Comparison of ENCODE assay signal across 8 cellular contexts in the genomic region with DNA sequence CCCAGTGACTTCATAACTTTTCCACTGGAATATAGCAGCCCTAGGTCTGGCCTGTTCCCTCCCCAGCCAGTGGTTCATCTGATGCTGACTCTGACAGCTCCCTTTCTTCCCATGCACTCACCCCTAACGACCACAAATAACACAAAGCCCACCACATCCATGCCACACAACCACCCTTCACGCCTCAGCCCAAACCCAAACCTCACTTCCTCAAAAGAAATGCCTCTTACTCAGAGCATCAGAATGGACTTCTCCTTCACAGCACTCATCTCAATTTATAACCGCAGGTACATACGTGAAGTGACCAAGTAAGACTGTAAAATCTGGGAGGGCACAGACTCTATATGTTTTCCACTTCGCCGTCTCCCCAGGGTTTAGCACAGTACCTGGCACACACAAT. TPM values are rescaled to one million over a fixed set of nuclear protein-coding genes. Genes with fewer than 3 reads are reported as not detected.
DNase-seq lines count a peak whose midpoint lies in the region; ATAC-seq and TF ChIP-seq lines count a peak whose summit lies in the region.

No MANE protein-coding gene starts in this region.

- H3K9ac ChIP-seq in ES-I3 (ENCODE audit: low read depth, low read length) (peak overlapping the region; percentile 98; the same call in 1 of the 2 replicates), mucosa of stomach (ENCODE audit: low read length) (peak overlapping the region; percentile 86)

- H3K9me2 ChIP-seq in OCI-LY7 (ENCODE audit: insufficient read depth, low read length), result no peaks in the 10 kb centered on the region

- ATAC-seq in HG02884 (IDR thresholded peaks at IDR 0.05; ENCODE audit: unreplicated experiment) (no peak), GM21526 (IDR thresholded peaks at IDR 0.05; ENCODE audit: low FRiP score, unreplicated experiment) (no peak), HG03139 (IDR thresholded peaks at IDR 0.05; ENCODE audit: unreplicated experiment) (no peak)

- H3K4me3 Mint-ChIP-seq in brain, result peak overlapping the region; percentile 95 to 100 (median 99)

- peak overlapping the region; percentile 88; the same call in 1 of the 2 replicates for H2AFZ ChIP-seq in OCI-LY7 (ENCODE audit: low read length)

- H3K9me3 ChIP-seq in ES-I3 (ENCODE audit: control insufficient read depth, insufficient read depth, low read length) (no peaks in the 10 kb centered on the region), OCI-LY7 (ENCODE audit: low read length) (no peaks in the 10 kb centered on the region), mucosa of stomach (ENCODE audit: control insufficient read depth, low read length) (no peaks in the 10 kb centered on the region)

- H3K27me3 Mint-ChIP-seq in brain, result peaks cover 25% of the 10 kb centered on the region

- H3K79me2 ChIP-seq in OCI-LY7 (ENCODE audit: insufficient read depth, low read depth, low read length), result peaks cover 23% of the 10 kb centered on the region; the same call in 1 of the 2 replicates

- peaks cover 42% of the 10 kb centered on the region for H3K4me1 Mint-ChIP-seq in brain

- peak overlapping the region; percentile 85 for H3K4me2 ChIP-seq in OCI-LY7 (ENCODE audit: low read length)

- H3K4me1 ChIP-seq in ES-I3 (ENCODE audit: insufficient read depth, low read length) (peaks cover 7% of the 10 kb centered on the region), OCI-LY7 (ENCODE audit: insufficient read depth, low read length, poor library complexity, severe bottlenecking) (peaks cover 16% of the 10 kb centered on the region), mucosa of stomach (ENCODE audit: control insufficient read depth, insufficient read depth, low read length) (peaks cover 24% of the 10 kb centered on the region)

- TF ChIP-seq CTCF in OCI-LY7 (conservative IDR thresholded peaks at IDR 0.05; ENCODE audit: low read length), result no peak
- no peak for TF ChIP-seq CTCF in brain (conservative IDR thresholded peaks at IDR 0.05)

- peaks cover 0 to 2% (median 0%) of the 10 kb centered on the region in 5 experiments for H3K9me3 Mint-ChIP-seq in brain

- peak overlapping the region; percentile 88 for H3K4me3 ChIP-seq in OCI-LY7 (ENCODE audit: low read depth, low read length, poor library complexity, severe bottlenecking)
- no peak overlapping the region for H3K4me3 ChIP-seq in mucosa of stomach (ENCODE audit: low read length)

- H3K36me3 ChIP-seq in ES-I3 (ENCODE audit: insufficient read depth, low read length) (0 out of 2 replicates have a peak, but pooled peaks cover 4% of the 10 kb centered on the region), OCI-LY7 (ENCODE audit: insufficient read depth, low read length) (peaks cover 40% of the 10 kb centered on the region), mucosa of stomach (ENCODE audit: control insufficient read depth, insufficient read depth, low read length) (peaks cover 4% of the 10 kb centered on the region)

- POLR2A ChIA-PET in OCI-LY7 (lab: Charles Lee), result interaction anchor here (0.5 to 0.7 kb wide), 2 partner anchors 20 to 33 kb away, joined by 3 to 5 read pairs; partner anchors contain the start of gene MRPS25

- peak overlapping the region; percentile 90 to 97 (median 96) for H3K27ac Mint-ChIP-seq in brain

- peaks cover 25% of the 10 kb centered on the region for H3K36me3 Mint-ChIP-seq in brain

- CTCF ChIA-PET in OCI-LY7 (lab: Charles Lee; ENCODE audit: unreplicated experiment), result interaction anchor here (0.6 kb wide), 1 partner anchor 105 kb away, joined by 3 read pairs; no protein-coding TSS in a partner anchor

- peak; percentile 59 for DNase-seq in OCI-LY7 (ENCODE audit: low spot score)
- no peak for DNase-seq in posterior cingulate gyrus

- peaks cover 6% of the 10 kb centered on the region for H4K20me1 ChIP-seq in OCI-LY7 (ENCODE audit: insufficient read depth, low read length)

- H3K27me3 ChIP-seq in mucosa of stomach (ENCODE audit: control insufficient read depth, insufficient read depth, low read length), result no peaks in the 10 kb centered on the region

- no TSS peak for BruUV-seq in OCI-LY7 (replicated peaks; lab: Mats Ljungman, UMichigan)

- intact Hi-C loops in OCI-LY7 (cut with micrococcal nuclease; ENCODE audit: unreplicated experiment) (loop anchor here (2.0 to 5.0 kb wide), 5 partner anchors 47 to 666 kb away; partner anchors contain the start of genes CAPN7 and NR2C2), posterior cingulate gyrus (cut with DNase I) (loop anchor here (5.0 kb wide), 2 partner anchors 151 to 446 kb away; partner anchors contain the start of genes CCDC174 and NR2C2)

- peak overlapping the region; percentile 39 for H3K27ac ChIP-seq in OCI-LY7 (ENCODE audit: low read depth, low read length, poor library complexity, severe bottlenecking)

RNA-seq across cellular contexts. Expression of gene RBSN, which starts 1.1 kb away (rescaled TPM):
- 13.3 and 20.6 TPM in 2 replicates for total RNA-seq in OCI-LY7 (2014; rRNA removed; shearing (Covaris generic))
- total RNA-seq in OCI-LY7 (2022), result 21.4 and 22.5 TPM in 2 replicates
- polyA plus RNA-seq in brain (ENCODE audit: insufficient read depth, low read depth, low replicate concordance), result 12.6 TPM

RNA-seq across cellular contexts. Expression of gene MRPS25, which starts 32.8 kb away (rescaled TPM):
- 44.5 and 53.6 TPM in 2 replicates for total RNA-seq in OCI-LY7 (2014; rRNA removed; shearing (Covaris generic))
- 111 and 129 TPM in 2 replicates for total RNA-seq in OCI-LY7 (2022)
- 19.4 TPM for polyA plus RNA-seq in brain (ENCODE audit: insufficient read depth, low read depth, low replicate concordance)
